In the genomic region with DNA sequence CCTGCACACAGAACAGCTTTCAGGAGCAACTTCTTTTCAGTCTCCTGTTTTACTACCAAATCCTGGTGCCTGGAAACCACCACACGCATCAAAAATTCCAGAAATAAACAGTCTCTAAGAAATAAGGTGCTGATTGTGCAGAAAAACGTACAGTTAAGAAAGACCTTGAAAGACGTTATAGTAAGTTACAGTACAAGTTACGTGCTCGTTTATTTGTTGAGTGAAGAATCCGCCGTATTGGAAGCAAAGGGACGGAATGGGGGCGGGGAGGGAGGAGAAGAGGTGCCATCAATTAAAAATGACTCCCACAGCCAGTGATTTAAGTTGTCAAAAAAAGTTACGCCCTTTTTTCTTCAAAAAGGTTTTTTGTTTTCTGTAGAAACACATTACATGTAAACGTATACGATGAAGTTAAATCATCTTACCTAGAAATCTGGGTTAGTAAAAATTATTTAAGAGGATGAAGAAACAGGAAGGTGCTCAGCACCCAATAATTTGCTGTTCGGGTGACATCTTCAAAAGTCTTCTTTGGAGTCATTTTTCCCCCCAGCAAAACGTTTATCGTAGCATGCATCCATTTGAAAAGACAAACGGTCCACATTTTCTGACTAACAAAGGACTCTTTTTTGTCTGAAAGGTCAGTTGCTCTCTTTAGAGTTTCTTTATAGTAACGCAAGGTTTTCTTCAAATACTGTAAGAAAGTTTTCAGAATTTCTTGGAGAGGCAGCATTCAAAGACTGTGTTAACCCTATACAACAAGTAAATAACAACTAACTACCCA, we compare ENCODE assay signal across 8 cellular contexts. TPM values are rescaled to one million over a fixed set of nuclear protein-coding genes. Genes with fewer than 3 reads are reported as not detected.
A peak's percentile ranks its signal among the peaks of the same experiment; 100 is the strongest.
DNase-seq lines count a peak whose midpoint lies in the region; FAIRE-seq and TF ChIP-seq lines count a peak whose summit lies in the region.

No MANE protein-coding gene starts in this region.

- TF ChIP-seq POLR2A in thyroid gland (IDR thresholded peaks at IDR 0.05): no peak

- H3K4me2 ChIP-seq in astrocyte (ENCODE audit: low read length): peak overlapping the region; percentile 96

- H3K9me3 ChIP-seq in astrocyte (ENCODE audit: insufficient read depth, low read depth, low read length) (no peaks in the 10 kb centered on the region), liver (ENCODE audit: control insufficient read depth in 4 of 4, low read length in 3 of 4) (no peaks in the 10 kb centered on the region), thyroid gland (no peaks in the 10 kb centered on the region)

- peaks cover 22% of the 10 kb centered on the region for H3K4me1 Mint-ChIP-seq in activated T-cell treated with anti-CD3 and anti-CD28 coated beads, Interleukin-2, amount 50 U/mL, for 24 hours (ENCODE audit: low read depth)
- peaks cover 33% of the 10 kb centered on the region for H3K4me1 Mint-ChIP-seq in astrocyte (ENCODE audit: low read depth, unreplicated experiment)

- H3K27ac Mint-ChIP-seq in activated T-cell treated with anti-CD3 and anti-CD28 coated beads, Interleukin-2, amount 50 U/mL, for 24 hours: no peak overlapping the region
- H3K27ac Mint-ChIP-seq in astrocyte (ENCODE audit: unreplicated experiment): peak overlapping the region; percentile 96

- H4K20me1 ChIP-seq in astrocyte (ENCODE audit: insufficient read depth, low read length): peaks cover 11% of the 10 kb centered on the region

- peaks cover 25% of the 10 kb centered on the region for H3K4me1 ChIP-seq in astrocyte (ENCODE audit: insufficient read depth, low read length)
- H3K4me1 ChIP-seq in liver (ENCODE audit: control insufficient read depth in 4 of 4, insufficient read depth in 4 of 4, low read length in 3 of 4): peaks cover 5 to 34% (median 15%) of the 10 kb centered on the region in 4 donors
- peaks cover 33 to 46% of the 10 kb centered on the region in 2 donors for H3K4me1 ChIP-seq in thyroid gland

- TF ChIP-seq CTCF in astrocyte (IDR thresholded peaks at IDR 0.05; ENCODE audit: insufficient read depth, low read depth, low read length) (no peak), liver (IDR thresholded peaks at IDR 0.05; ENCODE audit: low read depth, low read length, missing input control) (no peak), thyroid gland (IDR thresholded peaks at IDR 0.05) (no peak)

- peaks cover 42% of the 10 kb centered on the region for H3K27me3 Mint-ChIP-seq in activated T-cell treated with anti-CD3 and anti-CD28 coated beads, Interleukin-2, amount 50 U/mL, for 24 hours
- H3K27me3 Mint-ChIP-seq in astrocyte (ENCODE audit: low read depth, unreplicated experiment): no peaks in the 10 kb centered on the region

- TF ChIP-seq RAD21 in liver (IDR thresholded peaks at IDR 0.05): no peak

- peak overlapping the region; percentile 83 for H3K9ac ChIP-seq in astrocyte (ENCODE audit: low read length)
- peak overlapping the region; percentile 43 to 91 for H3K9ac ChIP-seq in liver (ENCODE audit: low read depth in 1 of 2, low read length in 2 of 2)

- no peaks in the 10 kb centered on the region for H3K36me3 Mint-ChIP-seq in activated T-cell treated with anti-CD3 and anti-CD28 coated beads, Interleukin-2, amount 50 U/mL, for 24 hours (ENCODE audit: low read depth)
- no peaks in the 10 kb centered on the region for H3K36me3 Mint-ChIP-seq in astrocyte (ENCODE audit: low read depth, unreplicated experiment)

- H2AFZ ChIP-seq in astrocyte (ENCODE audit: low read depth, low read length): peak overlapping the region; percentile 62

- peak overlapping the region; percentile 91 for H3K4me3 ChIP-seq in astrocyte (ENCODE audit: insufficient read depth, low read depth, low read length)
- peak overlapping the region; percentile 65 to 77 (median 76) for H3K4me3 ChIP-seq in liver (ENCODE audit: low read depth in 1 of 3, low read length in 3 of 3)
- H3K4me3 ChIP-seq in thyroid gland (replicated peaks in 1 of 3): peak overlapping the region in 2 of 3 donors; percentile 66 to 76

- no peaks in the 10 kb centered on the region for H3K9me3 Mint-ChIP-seq in activated T-cell treated with anti-CD3 and anti-CD28 coated beads, Interleukin-2, amount 50 U/mL, for 24 hours
- no peaks in the 10 kb centered on the region for H3K9me3 Mint-ChIP-seq in astrocyte (ENCODE audit: unreplicated experiment)

- no peak for DNase-seq in activated T-cell treated with anti-CD3 and anti-CD28 coated beads, Interleukin-2, amount 50 U/mL, for 24 hours
- no peak for DNase-seq in activated T-cell treated with anti-CD3 and anti-CD28 coated beads for 4 hours
- DNase-seq in astrocyte (ENCODE audit: low read depth): no peak
- peak; percentile 40 to 47 for DNase-seq in thyroid gland
- no peak for DNase-seq in NOMO-1 treated with DMSO at 0.1 percent for 48 hours (lab: John Stamatoyannopoulos, UW; ENCODE audit: unreplicated experiment)
- no peak for DNase-seq in NCI-H2171 treated with DMSO at 0.1 percent for 48 hours (lab: John Stamatoyannopoulos, UW)
- no peak for DNase-seq in DMS 273 (lab: John Stamatoyannopoulos, UW; ENCODE audit: unreplicated experiment)

- H3K27ac ChIP-seq in astrocyte (ENCODE audit: low read depth, low read length): peak overlapping the region; percentile 74
- H3K27ac ChIP-seq in liver (ENCODE audit: low read depth in 1 of 2, low read length in 2 of 2): peak overlapping the region; percentile 88 to 91
- H3K27ac ChIP-seq in thyroid gland: peak overlapping the region; percentile 91 to 97 (median 95)

- peaks cover 41% of the 10 kb centered on the region for H3K79me2 ChIP-seq in astrocyte (ENCODE audit: insufficient read depth, low read length)

- 15% methylated on average over 17 of the region's 17 CpGs for WGBS in liver
- 11 to 15% methylated on average over 17 of the region's 17 CpGs for WGBS in thyroid gland, 2 donors

- H3K4me3 Mint-ChIP-seq in activated T-cell treated with anti-CD3 and anti-CD28 coated beads, Interleukin-2, amount 50 U/mL, for 24 hours: peak overlapping the region; percentile 76
- H3K4me3 Mint-ChIP-seq in astrocyte (ENCODE audit: unreplicated experiment): peak overlapping the region; percentile 96

- H3K36me3 ChIP-seq in astrocyte (ENCODE audit: insufficient read depth, low read length) (no peaks in the 10 kb centered on the region), liver (ENCODE audit: control insufficient read depth in 4 of 4, insufficient read depth in 3 of 4, low read depth in 1 of 4, low read length in 3 of 4) (no peaks in the 10 kb centered on the region), thyroid gland (no peaks in the 10 kb centered on the region)

- H3K27me3 ChIP-seq in astrocyte (ENCODE audit: insufficient read depth, low read length) (no peaks in the 10 kb centered on the region), liver (ENCODE audit: control insufficient read depth in 4 of 4, insufficient read depth in 4 of 4, low read length in 3 of 4) (no peaks in the 10 kb centered on the region), thyroid gland (no peaks in the 10 kb centered on the region)

- peak; percentile 29 for FAIRE-seq in astrocyte (lab: Jason Lieb, UNC)

- intact Hi-C loops in thyroid gland (cut with DNase I): no loop called here

TF ChIP-seq in liver, 16 proteins besides CTCF, POLR2A, EP300 and RAD21:
- TF ChIP-seq HNF4A (conservative IDR thresholded peaks at IDR 0.05) (no peak), EGR1 (IDR thresholded peaks at IDR 0.05; ENCODE audit: low read depth in 2 of 2) (peak in 1 of 2 donors; percentile 0), YY1 (IDR thresholded peaks at IDR 0.05) (no peak), SP1 (IDR thresholded peaks at IDR 0.05) (no peak), FOXA2 (IDR thresholded peaks at IDR 0.05) (no peak), NR2F2 (IDR thresholded peaks at IDR 0.05) (no peak), HNF4G (IDR thresholded peaks at IDR 0.05) (no peak)
- TF ChIP-seq, protein P1, sequence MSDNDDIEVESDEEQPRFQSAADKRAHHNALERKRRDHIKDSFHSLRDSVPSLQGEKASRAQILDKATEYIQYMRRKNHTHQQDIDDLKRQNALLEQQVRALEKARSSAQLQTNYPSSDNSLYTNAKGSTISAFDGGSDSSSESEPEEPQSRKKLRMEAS (IDR thresholded peaks at IDR 0.05): no peak

RNA-seq across cellular contexts. Expression of a gene that starts 0.8 kb away (rescaled TPM):
- total RNA-seq in astrocyte (168 and 200 TPM in 2 replicates), liver (10 to 100 TPM in 1 of 2 donors, 1 to 10 TPM in 1; 7.6 to 16.0 TPM), thyroid gland (100 to 1,000 TPM in 1 of 4 donors, 10 to 100 TPM in 3; 63.9 to 119 (median 92.4) TPM)
- 10 to 100 TPM in 1 of 2 donors, 1 to 10 TPM in 1; 3.9 to 12.5 TPM for polyA plus RNA-seq in liver

Comparison
In these comparisons a context has a peak if more than half of its experiments do, and no peak if none do; other contexts are left out.
1. DNase-seq: peak in thyroid gland (2 of 2); none in activated T-cell treated with anti-CD3 and anti-CD28 coated beads, Interleukin-2, amount 50 U/mL, for 24 hours (single experiment), activated T-cell treated with anti-CD3 and anti-CD28 coated beads for 4 hours (single experiment), astrocyte (single experiment), NOMO-1 treated with DMSO at 0.1 percent for 48 hours (single experiment), NCI-H2171 treated with DMSO at 0.1 percent for 48 hours (single experiment) and DMS 273 (single experiment).
2. Peak in every context shown above with its lines, with median percentiles within 50 percentile points of each other: H3K27ac ChIP-seq and H3K4me3 ChIP-seq.